Comparison of ENCODE assay signal across 10 cellular contexts in genomic region chr6:112502348-112503130, GRCh38.
DNase-seq lines count a peak whose midpoint lies in the region; ATAC-seq and TF ChIP-seq lines count a peak whose summit lies in the region.
"Had no signal": no experiment of that assay in that cellular context is flagged by ENCODE, and none has a peak within 500 bp of the region (broad histone marks: within the 10 kb centered on the region; RNA-seq: fewer than 3 reads in every experiment).

No MANE protein-coding gene starts in this region.

- no peak overlapping the region for H2AFZ ChIP-seq in Loucy (ENCODE audit: low read length)

- H3K79me2 ChIP-seq in Loucy (ENCODE audit: insufficient read depth, low read length) = no peaks in the 10 kb centered on the region

- H3F3A ChIP-seq in Loucy (ENCODE audit: low read depth) = no peaks in the 10 kb centered on the region

- in situ Hi-C loops in brain microvascular endothelial cell (cut with HindIII; ENCODE audit: low pct_ligation_motif_present, low sequenced_read_pairs) = no loop called here

- H3K27ac Mint-ChIP-seq in Calu3 (ENCODE audit: unreplicated experiment) = no peak overlapping the region
- H3K27ac Mint-ChIP-seq in T-helper 2 cell treated with Interferon-gamma antibody and Interleukin-4, amounts not matched to agents 5 μg/mL and 100 μg/mL, for 36 hours = no peak overlapping the region
- H3K27ac Mint-ChIP-seq: activated naive CD8-positive, alpha-beta T cell treated with anti-CD3 and anti-CD28 coated beads for 36 hours; stimulated activated memory B cell treated with anti-CD40 and anti-IgM and Interleukin-4, amounts not matched to agents 10 μg/mL and 1 μg/mL and 100 μg/mL, for 72 hours had no signal

- H3K27me3 ChIP-seq in Loucy (ENCODE audit: insufficient read depth, low read length, poor library complexity, severe bottlenecking) (no peaks in the 10 kb centered on the region), brain microvascular endothelial cell (replicated peaks) (no peaks in the 10 kb centered on the region), left lung (no peaks in the 10 kb centered on the region)

- peak; percentile 42 for TF ChIP-seq CTCF in Calu3 (IDR thresholded peaks at IDR 0.05; ENCODE audit: unreplicated experiment)
- TF ChIP-seq CTCF in Loucy (conservative IDR thresholded peaks at IDR 0.05; ENCODE audit: low read length) = peak; percentile 40
- TF ChIP-seq CTCF in brain microvascular endothelial cell (IDR thresholded peaks at IDR 0.05; ENCODE audit: low read depth, low read length, missing control alignments) = peak; percentile 41
- TF ChIP-seq CTCF in left lung (IDR thresholded peaks at IDR 0.05) = no peak

- no peaks in the 10 kb centered on the region for H3K9me3 Mint-ChIP-seq in Calu3 (ENCODE audit: low read depth, unreplicated experiment)
- no peaks in the 10 kb centered on the region for H3K9me3 Mint-ChIP-seq in T-helper 2 cell treated with Interferon-gamma antibody and Interleukin-4, amounts not matched to agents 5 μg/mL and 100 μg/mL, for 36 hours

- no peak overlapping the region for H3K4me3 Mint-ChIP-seq in Calu3 (ENCODE audit: low read depth, unreplicated experiment)
- no peak overlapping the region for H3K4me3 Mint-ChIP-seq in T-helper 2 cell treated with Interferon-gamma antibody and Interleukin-4, amounts not matched to agents 5 μg/mL and 100 μg/mL, for 36 hours
- H3K4me3 Mint-ChIP-seq: activated naive CD8-positive, alpha-beta T cell treated with anti-CD3 and anti-CD28 coated beads for 36 hours; stimulated activated memory B cell treated with anti-CD40 and anti-IgM and Interleukin-4, amounts not matched to agents 10 μg/mL and 1 μg/mL and 100 μg/mL, for 72 hours had no signal

- H3K4me1 ChIP-seq in Loucy (ENCODE audit: insufficient read depth, low read length, poor library complexity, severe bottlenecking) = no peaks in the 10 kb centered on the region
- H3K4me1 ChIP-seq in left lung = no peaks in the 10 kb centered on the region

- peaks cover 6% of the 10 kb centered on the region for H3K4me1 Mint-ChIP-seq in Calu3 (ENCODE audit: low read depth, unreplicated experiment)
- H3K4me1 Mint-ChIP-seq in T-helper 2 cell treated with Interferon-gamma antibody and Interleukin-4, amounts not matched to agents 5 μg/mL and 100 μg/mL, for 36 hours (ENCODE audit: low read depth) = no peaks in the 10 kb centered on the region
- H3K4me1 Mint-ChIP-seq: activated naive CD8-positive, alpha-beta T cell treated with anti-CD3 and anti-CD28 coated beads for 36 hours; stimulated activated memory B cell treated with anti-CD40 and anti-IgM and Interleukin-4, amounts not matched to agents 10 μg/mL and 1 μg/mL and 100 μg/mL, for 72 hours had no signal

- no peak overlapping the region for H3K9ac ChIP-seq in Loucy (ENCODE audit: low read depth, low read length, poor library complexity, severe bottlenecking)

- no peaks in the 10 kb centered on the region for H3K36me3 ChIP-seq in Loucy (ENCODE audit: insufficient read depth, low read length)
- H3K36me3 ChIP-seq in brain microvascular endothelial cell (replicated peaks) = no peaks in the 10 kb centered on the region
- H3K36me3 ChIP-seq in left lung = no peaks in the 10 kb centered on the region

- intact Hi-C loops in Calu3 (cut with micrococcal nuclease; ENCODE audit: unreplicated experiment) = no loop called here
- intact Hi-C loops in left lung (cut with DNase I) = no loop called here

- no TSS peak for BruUV-seq in Calu3 (replicated peaks; lab: Mats Ljungman, UMichigan)

- no peaks in the 10 kb centered on the region for H3K9me2 ChIP-seq in Loucy (replicated peaks; ENCODE audit: low read depth, low read length)

- H3K9me3 ChIP-seq in Loucy (ENCODE audit: insufficient read depth, low read depth, low read length) = no peaks in the 10 kb centered on the region
- H3K9me3 ChIP-seq in left lung = no peaks in the 10 kb centered on the region

- H3K4me2 ChIP-seq in Loucy (ENCODE audit: low read depth, low read length, poor library complexity, severe bottlenecking) = no peak overlapping the region

- no peaks in the 10 kb centered on the region for H3K36me3 Mint-ChIP-seq in Calu3 (ENCODE audit: insufficient read depth, unreplicated experiment)
- H3K36me3 Mint-ChIP-seq in T-helper 2 cell treated with Interferon-gamma antibody and Interleukin-4, amounts not matched to agents 5 μg/mL and 100 μg/mL, for 36 hours (ENCODE audit: low read depth) = no peaks in the 10 kb centered on the region
- H3K36me3 Mint-ChIP-seq: activated naive CD8-positive, alpha-beta T cell treated with anti-CD3 and anti-CD28 coated beads for 36 hours; stimulated activated memory B cell treated with anti-CD40 and anti-IgM and Interleukin-4, amounts not matched to agents 10 μg/mL and 1 μg/mL and 100 μg/mL, for 72 hours had no signal

- H4K20me1 ChIP-seq in Loucy (ENCODE audit: insufficient read depth, low read length, poor library complexity, severe bottlenecking) = no peaks in the 10 kb centered on the region

- H3K4me3 ChIP-seq in Loucy (ENCODE audit: low read length, poor library complexity, severe bottlenecking) = no peak overlapping the region
- no peak overlapping the region for H3K4me3 ChIP-seq in brain microvascular endothelial cell (ENCODE audit: low read depth, low read length)
- no peak overlapping the region for H3K4me3 ChIP-seq in left lung

- ATAC-seq in left lung = no peak
- ATAC-seq: stimulated activated memory B cell treated with anti-CD40 and anti-IgM and Interleukin-4, amounts not matched to agents 10 μg/mL and 1 μg/mL and 100 μg/mL, for 72 hours had no signal

- no peaks in the 10 kb centered on the region for H3K27me3 Mint-ChIP-seq in Calu3 (ENCODE audit: unreplicated experiment)
- no peaks in the 10 kb centered on the region for H3K27me3 Mint-ChIP-seq in T-helper 2 cell treated with Interferon-gamma antibody and Interleukin-4, amounts not matched to agents 5 μg/mL and 100 μg/mL, for 36 hours (ENCODE audit: low read depth)
- H3K27me3 Mint-ChIP-seq: activated naive CD8-positive, alpha-beta T cell treated with anti-CD3 and anti-CD28 coated beads for 36 hours; stimulated activated memory B cell treated with anti-CD40 and anti-IgM and Interleukin-4, amounts not matched to agents 10 μg/mL and 1 μg/mL and 100 μg/mL, for 72 hours had no signal

- no peak overlapping the region for H3K27ac ChIP-seq in brain microvascular endothelial cell
- no peak overlapping the region for H3K27ac ChIP-seq in left lung

- CTCF ChIA-PET in Calu3 (lab: Charles Lee) = no interaction called here

- DNase-seq in Calu3 (no peak), brain microvascular endothelial cell (no peak), myocyte (ENCODE audit: low read depth) (peak; percentile 26), left lung (no peak), C1 segment of cervical spinal cord (lab: John Stamatoyannopoulos, UW) (no peak), NCI-H1930 (lab: John Stamatoyannopoulos, UW) (no peak)
- DNase-seq in T-helper 2 cell treated with Interferon-gamma antibody and Interleukin-4, amounts not matched to agents 5 μg/mL and 100 μg/mL, for 36 hours (ENCODE audit: low spot score) = no peak
- DNase-seq: activated naive CD8-positive, alpha-beta T cell treated with anti-CD3 and anti-CD28 coated beads for 36 hours had no signal

Comparison
In these comparisons a context has a peak if more than half of its experiments do, and no peak if none do; other contexts are left out.
1. CTCF ChIP-seq: peak in Calu3 (single experiment), Loucy (single experiment) and brain microvascular endothelial cell (single experiment); none in left lung (0 of 2).